Comparison of ENCODE assay signal across 7 cellular contexts in genomic region chr10:125186431-125187170, GRCh38. TPM values are rescaled to one million over a fixed set of nuclear protein-coding genes. Genes with fewer than 3 reads are reported as not detected.
"Had no signal": no experiment of that assay in that cellular context is flagged by ENCODE, and none has a peak within 500 bp of the region (broad histone marks: within the 10 kb centered on the region; RNA-seq: fewer than 3 reads in every experiment).

No MANE protein-coding gene starts in this region.

- H3K4me2 ChIP-seq: GM23338 had no signal

- ATAC-seq: GM23338, HepG2 had no signal

- FAIRE-seq: H1, H54, HepG2 had no signal

- H3K27ac ChIP-seq: HL-60 had no signal

- H2AFZ ChIP-seq: GM23338 had no signal

- H3K4me3 ChIP-seq: GM23338 had no signal

- DNase-seq: H9, HCEC 1CT had no signal

RNA-seq across cellular contexts. Expression of gene CTBP2, which starts 26.2 kb away (rescaled TPM):
- total RNA-seq: HepG2 had no signal
